ENCODE assay signal across 8 cellular contexts in the genomic region with DNA sequence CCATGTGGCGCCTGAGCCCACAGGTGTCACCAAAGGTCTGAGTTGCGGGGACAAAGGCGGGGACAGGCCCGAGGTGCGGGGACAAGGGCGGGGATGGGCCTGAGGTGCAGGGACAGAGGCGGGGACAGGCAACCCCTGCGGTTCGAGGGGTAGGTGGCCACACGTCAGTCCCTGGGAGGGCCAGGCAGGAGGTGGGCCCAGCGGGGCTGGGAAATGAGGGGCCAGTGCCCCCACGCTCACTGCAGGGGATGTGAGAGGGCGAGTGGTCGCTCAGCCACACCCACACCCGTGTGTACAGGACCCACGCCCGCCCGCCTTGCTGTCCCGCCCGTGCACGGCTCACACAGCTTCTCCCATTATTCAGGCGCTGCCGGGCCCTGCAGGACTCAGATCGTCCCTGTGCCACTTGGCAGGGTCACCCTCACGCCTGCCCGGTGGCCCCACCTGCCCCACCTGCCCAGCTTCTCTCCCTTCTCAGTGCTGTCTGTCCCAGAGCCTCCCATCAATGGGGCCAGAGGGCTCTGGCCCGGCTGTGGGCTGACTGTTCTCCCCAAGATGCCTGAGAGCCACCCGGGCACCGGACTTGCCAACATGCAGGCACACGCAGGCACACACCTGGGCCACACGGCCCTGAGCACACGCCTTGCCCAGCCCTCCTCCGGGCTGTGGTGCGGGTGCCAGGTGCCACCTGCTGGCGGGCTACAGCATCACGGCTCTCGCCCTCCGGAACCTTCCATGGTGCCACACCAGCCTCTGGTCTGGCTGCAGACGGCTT. TPM values are rescaled to one million over a fixed set of nuclear protein-coding genes. Genes with fewer than 3 reads are reported as not detected.
A peak's percentile ranks its signal among the peaks of the same experiment; 100 is the strongest.
DNase-seq lines count a peak whose midpoint lies in the region; ATAC-seq, FAIRE-seq and TF ChIP-seq lines count a peak whose summit lies in the region.

No MANE protein-coding gene starts in this region.

- POLR2A ChIA-PET in HepG2 (lab: Yijun Ruan, JAX) = interaction anchor here (1.1 kb wide), 1 partner anchor 207 kb away, joined by 3 read pairs; no protein-coding TSS in a partner anchor

- no peaks in the 10 kb centered on the region for H4K20me1 ChIP-seq in HepG2 (ENCODE audit: insufficient read depth, low read length)

- H2AFZ ChIP-seq in HepG2 (ENCODE audit: low read length) = no peak overlapping the region

- H3K9me3 ChIP-seq in HepG2 (ENCODE audit: low read length) = no peaks in the 10 kb centered on the region

- FAIRE-seq in HepG2 (lab: Jason Lieb, UNC) = peak; percentile 23

- no peaks in the 10 kb centered on the region for H3K79me2 ChIP-seq in HepG2 (ENCODE audit: insufficient read depth, low read length)

- peak; percentile 82 for ATAC-seq in HG02798 (IDR thresholded peaks at IDR 0.05; ENCODE audit: poor library complexity, unreplicated experiment)
- peak; percentile 94 for ATAC-seq in HepG2
- ATAC-seq in GM21528 (IDR thresholded peaks at IDR 0.05; ENCODE audit: low FRiP score, unreplicated experiment) = no peak

- CTCF ChIA-PET in HepG2 (lab: Yijun Ruan, JAX; ENCODE audit: low intra/inter-chr PET ratio, low total read pairs) = interaction anchor here (1.0 to 1.6 kb wide), 3 partner anchors 152 to 202 kb away, joined by 3 to 8 read pairs (median 6); no protein-coding TSS in a partner anchor

- 42% methylated on average over 13 of the region's 39 CpGs for WGBS in HepG2 (ENCODE audit: low lambda C conversion rate)

- H3K27me3 ChIP-seq in HepG2 (ENCODE audit: control insufficient read depth in 1 of 2, insufficient read depth in 2 of 2, low read length in 2 of 2) = peaks cover 21 to 89% of the 10 kb centered on the region in 2 experiments

- in situ Hi-C loops in HepG2 (cut with HindIII; ENCODE audit: extremely low pct_ligation_motif_present, low pct_unique_long_range_greater_than_20kb) = loop anchor here (10.0 kb wide), 1 partner anchor 166 kb away; no protein-coding TSS in a partner anchor

- no peak overlapping the region; a peak in 1 of 6 replicates for H3K4me3 ChIP-seq in HepG2 (replicated peaks in 1 of 3; ENCODE audit: insufficient read depth in 1 of 3, low read depth in 2 of 3, low read length in 3 of 3)

- DNase-seq in Daoy (ENCODE audit: low read depth) = peak; percentile 74
- peak; percentile 69 for DNase-seq in NCI-H2196 (lab: John Stamatoyannopoulos, UW; ENCODE audit: unreplicated experiment)
- DNase-seq in activated CD4-positive, alpha-beta T cell treated with anti-CD3 and anti-CD28 coated beads for 24 hours (ENCODE audit: low read depth in 2 of 2) = peak; percentile 56 to 65
- DNase-seq in cerebellum (ENCODE audit: low spot score) = peak; percentile 91
- peak; percentile 53 for DNase-seq in HepG2 (ENCODE audit: low spot score)
- peak; percentile 47 to 73 (median 54) for DNase-seq in stimulated activated CD4-positive, alpha-beta T cell treated with anti-CD3 and anti-CD28 coated beads, TNF-alpha, amount 100 ng/mL, for 24 hours (ENCODE audit: low read depth in 3 of 3)

- no peak for TF ChIP-seq POLR2A in HepG2 (IDR thresholded peaks at IDR 0.05; ENCODE audit: insufficient read depth in 1 of 2, low read depth in 2 of 2, low read length in 2 of 2)

- H3K4me2 ChIP-seq in HepG2 (ENCODE audit: low read depth, low read length) = no peak overlapping the region

- H3K27ac ChIP-seq in HepG2 (ENCODE audit: extremely low read length, insufficient read depth, low read length) = no peak overlapping the region

- TF ChIP-seq EP300 in HepG2 (IDR thresholded peaks at IDR 0.05; ENCODE audit: low read depth in 2 of 2, low read length in 2 of 2) (no peak), HepG2 (CRISPR knock-in tag; IDR thresholded peaks at IDR 0.05; ENCODE audit: borderline replicate concordance) (no peak)

- no peaks in the 10 kb centered on the region for H3K4me1 ChIP-seq in HepG2 (ENCODE audit: insufficient read depth, low read length)

- no TSS peak for BruUV-seq in HepG2 (replicated peaks; lab: Mats Ljungman, UMichigan)

- H3K36me3 ChIP-seq in HepG2 (replicated peaks in 1 of 2; ENCODE audit: control insufficient read depth in 1 of 2, insufficient read depth in 2 of 2, low read length in 2 of 2) = no peaks in the 10 kb centered on the region

- H3K9ac ChIP-seq in HepG2 (ENCODE audit: insufficient read depth, low read depth, low read length) = no peak overlapping the region

- peak; percentile 100 for TF ChIP-seq CTCF in HepG2 (CRISPR knock-in tag; IDR thresholded peaks at IDR 0.05)

- intact Hi-C loops in HepG2 (cut with micrococcal nuclease; ENCODE audit: unreplicated experiment) = loop anchor here (1.0 kb wide), 1 partner anchor 152 kb away; no protein-coding TSS in a partner anchor

- TF ChIP-seq RAD21 in HepG2 (CRISPR knock-in tag; IDR thresholded peaks at IDR 0.05) = peak; percentile 96

TF ChIP-seq in HepG2, 621 proteins besides CTCF, POLR2A, EP300 and RAD21 (continues in another document):
- TF ChIP-seq ZKSCAN5 (CRISPR knock-in tag; IDR thresholded peaks at IDR 0.05) (no peak), ZNF264 (CRISPR knock-in tag; IDR thresholded peaks at IDR 0.05) (no peak)
- TF ChIP-seq, protein P1, sequence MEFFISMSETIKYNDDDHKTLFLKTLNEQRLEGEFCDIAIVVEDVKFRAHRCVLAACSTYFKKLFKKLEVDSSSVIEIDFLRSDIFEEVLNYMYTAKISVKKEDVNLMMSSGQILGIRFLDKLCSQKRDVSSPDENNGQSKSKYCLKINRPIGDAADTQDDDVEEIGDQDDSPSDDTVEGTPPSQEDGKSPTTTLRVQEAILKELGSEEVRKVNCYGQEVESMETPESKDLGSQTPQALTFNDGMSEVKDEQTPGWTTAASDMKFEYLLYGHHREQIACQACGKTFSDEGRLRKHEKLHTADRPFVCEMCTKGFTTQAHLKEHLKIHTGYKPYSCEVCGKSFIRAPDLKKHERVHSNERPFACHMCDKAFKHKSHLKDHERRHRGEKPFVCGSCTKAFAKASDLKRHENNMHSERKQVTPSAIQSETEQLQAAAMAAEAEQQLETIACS (CRISPR knock-in tag; IDR thresholded peaks at IDR 0.05) = no peak

RNA-seq across cellular contexts. Expression of a gene that starts 14.2 kb away (rescaled TPM):
- not detected in 2 replicates for total RNA-seq in Daoy (2014; rRNA removed; shearing (Covaris generic))
- under 0.01 TPM for total RNA-seq in cerebellum
- total RNA-seq in HepG2 (2016; rRNA removed; fragmentation: Illumina TruSeq; extraction: Trizol) = not detected in 2 replicates
- not detected in 2 replicates for total RNA-seq in HepG2 (2016; cell fraction: cytosol; rRNA removed; fragmentation: Illumina TruSeq; extraction: Trizol; ENCODE audit: low read depth)
- not detected in 2 replicates for total RNA-seq in HepG2 (2016; cell fraction: insoluble cytoplasmic fraction; rRNA removed; fragmentation: Illumina TruSeq; extraction: Trizol)
- not detected in 2 replicates for total RNA-seq in HepG2 (2016; cell fraction: membrane; rRNA removed; fragmentation: Illumina TruSeq; extraction: Trizol)
- total RNA-seq in HepG2 (2016; cell fraction: nucleus; rRNA removed; fragmentation: Illumina TruSeq; extraction: Trizol) = not detected in 2 replicates
- polyA plus RNA-seq in HepG2 (2011; rRNA removed) = not detected in 2 replicates
- not detected in 2 replicates for polyA plus RNA-seq in HepG2 (2011; cell fraction: cytosol; rRNA removed)
- not detected in 2 replicates for polyA plus RNA-seq in HepG2 (2011; cell fraction: nucleus; rRNA removed)
- polyA plus RNA-seq in HepG2 (2012) = 0.03 and 0.08 TPM in 2 replicates
- not detected in 2 replicates for polyA plus RNA-seq in HepG2 (2016; cell fraction: cytosol; fragmentation: Illumina TruSeq; extraction: Trizol; ENCODE audit: low read depth)
- polyA plus RNA-seq in HepG2 (2016; cell fraction: insoluble cytoplasmic fraction; fragmentation: Illumina TruSeq; extraction: Trizol; ENCODE audit: low read depth) = not detected in 2 replicates
- polyA plus RNA-seq in HepG2 (2016; cell fraction: membrane; fragmentation: Illumina TruSeq; extraction: Trizol; ENCODE audit: low read depth) = not detected in 2 replicates
- not detected in 2 replicates for polyA plus RNA-seq in HepG2 (2016; cell fraction: nucleus; fragmentation: Illumina TruSeq; extraction: Trizol; ENCODE audit: insufficient read depth, low read depth)
- polyA minus RNA-seq in HepG2 (2011; rRNA and poly(A)+ RNA removed; ENCODE audit: low replicate concordance) = not detected in 2 replicates
- not detected in 2 replicates for polyA minus RNA-seq in HepG2 (2011; cell fraction: cytosol; rRNA and poly(A)+ RNA removed)
- not detected in 2 replicates for polyA minus RNA-seq in HepG2 (2011; cell fraction: nucleus; rRNA and poly(A)+ RNA removed)

RNA-seq across cellular contexts. Expression of a gene that starts 23.9 kb away (rescaled TPM):
- not detected in 2 replicates for total RNA-seq in Daoy (2014; rRNA removed; shearing (Covaris generic))
- total RNA-seq in cerebellum = 1.5 TPM
- not detected in 2 replicates for total RNA-seq in HepG2 (2016; rRNA removed; fragmentation: Illumina TruSeq; extraction: Trizol)
- total RNA-seq in HepG2 (2016; cell fraction: cytosol; rRNA removed; fragmentation: Illumina TruSeq; extraction: Trizol; ENCODE audit: low read depth) = not detected in 2 replicates
- not detected in 2 replicates for total RNA-seq in HepG2 (2016; cell fraction: insoluble cytoplasmic fraction; rRNA removed; fragmentation: Illumina TruSeq; extraction: Trizol)
- not detected in 2 replicates for total RNA-seq in HepG2 (2016; cell fraction: membrane; rRNA removed; fragmentation: Illumina TruSeq; extraction: Trizol)
- total RNA-seq in HepG2 (2016; cell fraction: nucleus; rRNA removed; fragmentation: Illumina TruSeq; extraction: Trizol) = not detected in 2 replicates
- polyA plus RNA-seq in HepG2 (2011; rRNA removed) = under 0.01 TPM in 1 of 2 replicates, not detected in the other
- polyA plus RNA-seq in HepG2 (2011; cell fraction: cytosol; rRNA removed) = not detected in 2 replicates
- under 0.01 and 0.02 TPM in 2 replicates for polyA plus RNA-seq in HepG2 (2011; cell fraction: nucleus; rRNA removed)
- not detected in 2 replicates for polyA plus RNA-seq in HepG2 (2012)
- not detected in 2 replicates for polyA plus RNA-seq in HepG2 (2016; cell fraction: cytosol; fragmentation: Illumina TruSeq; extraction: Trizol; ENCODE audit: low read depth)
- not detected in 2 replicates for polyA plus RNA-seq in HepG2 (2016; cell fraction: insoluble cytoplasmic fraction; fragmentation: Illumina TruSeq; extraction: Trizol; ENCODE audit: low read depth)
- not detected in 2 replicates for polyA plus RNA-seq in HepG2 (2016; cell fraction: membrane; fragmentation: Illumina TruSeq; extraction: Trizol; ENCODE audit: low read depth)
- not detected in 2 replicates for polyA plus RNA-seq in HepG2 (2016; cell fraction: nucleus; fragmentation: Illumina TruSeq; extraction: Trizol; ENCODE audit: insufficient read depth, low read depth)
- polyA minus RNA-seq in HepG2 (2011; rRNA and poly(A)+ RNA removed; ENCODE audit: low replicate concordance) = 0.22 TPM in 1 of 2 replicates, not detected in the other
- not detected in 2 replicates for polyA minus RNA-seq in HepG2 (2011; cell fraction: cytosol; rRNA and poly(A)+ RNA removed)
- not detected in 2 replicates for polyA minus RNA-seq in HepG2 (2011; cell fraction: nucleus; rRNA and poly(A)+ RNA removed)
